Comparison of ENCODE assay signal across 1 cellular context in genomic region chr16:57134982-57135381, GRCh38.
TF ChIP-seq lines count a peak whose summit lies in the region.

No MANE protein-coding gene starts in this region.

TF ChIP-seq in GM12878, 131 proteins besides CTCF, POLR2A, EP300 and RAD21:
- 0 out of 4 replicates have a peak, but pooled peaks of 1 of the 2 experiments have one; percentile 18 for TF ChIP-seq IKZF2 (IDR thresholded peaks at IDR 0.05)
- TF ChIP-seq IKZF1 (conservative IDR thresholded peaks at IDR 0.05): peak; percentile 27; the same call in 1 of the 2 replicates
- TF ChIP-seq HCFC1 (IDR thresholded peaks at IDR 0.05; ENCODE audit: low read length): no peak
